9 cellular contexts compared by ENCODE assay signal in genomic region chr14:61177279-61178225, GRCh38.
DNase-seq lines count a peak whose midpoint lies in the region; ATAC-seq, FAIRE-seq and TF ChIP-seq lines count a peak whose summit lies in the region.
"Had no signal": no experiment of that assay in that cellular context is flagged by ENCODE, and none has a peak within 500 bp of the region (broad histone marks: within the 10 kb centered on the region; RNA-seq: fewer than 3 reads in every experiment).

No MANE protein-coding gene starts in this region.

- H3K9me1 ChIP-seq in endothelial cell of umbilical vein (replicated peaks; ENCODE audit: control insufficient read depth, extremely low read depth, insufficient read depth, low read length) = no peaks in the 10 kb centered on the region

- POLR2A ChIA-PET in endothelial cell of umbilical vein (lab: Charles Lee) = interaction anchor here (0.7 kb wide), 1 partner anchor 48 kb away, joined by 4 read pairs; no protein-coding TSS in a partner anchor

- no peak for TF ChIP-seq POLR2A in endothelial cell of umbilical vein (IDR thresholded peaks at IDR 0.05; ENCODE audit: low read depth, low read length)

- peak overlapping the region; percentile 95 for H3K9ac ChIP-seq in endothelial cell of umbilical vein (replicated peaks; ENCODE audit: extremely low read depth, insufficient read depth, low read length)
- H3K9ac ChIP-seq: BLaER1 treated with 17β-estradiol and CSF1 and Interleukin-3, amounts not matched to agents 10 nM and 100 nM had no signal

- peak overlapping the region; percentile 48 for H2AFZ ChIP-seq in endothelial cell of umbilical vein (ENCODE audit: low read depth, low read length)

- BruUV-seq in endothelial cell of umbilical vein (replicated peaks; lab: Mats Ljungman, UMichigan) = no TSS peak

- CTCF ChIA-PET in activated naive CD4-positive, alpha-beta T cell treated with anti-CD3 and anti-CD28 coated beads for 36 hours (lab: Charles Lee) = interaction anchor here (0.6 to 1.3 kb wide), 5 partner anchors 9 to 846 kb away, joined by 3 read pairs; no protein-coding TSS in a partner anchor
- CTCF ChIA-PET in endothelial cell of umbilical vein (lab: Charles Lee) = interaction anchor here (1.3 to 1.4 kb wide), 3 partner anchors 10 to 150 kb away, joined by 3 to 5 read pairs (median 4); no protein-coding TSS in a partner anchor

- H3K9me3 Mint-ChIP-seq in activated naive CD4-positive, alpha-beta T cell treated with anti-CD3 and anti-CD28 coated beads for 36 hours = peaks cover 8% of the 10 kb centered on the region

- H3K9me3 ChIP-seq in RWPE2 (ENCODE audit: severe bottlenecking) (no peaks in the 10 kb centered on the region), endothelial cell of umbilical vein (replicated peaks; ENCODE audit: control insufficient read depth, insufficient read depth, low read length) (no peaks in the 10 kb centered on the region), thoracic aorta (no peaks in the 10 kb centered on the region)

- H3K36me3 ChIP-seq in RWPE2 (ENCODE audit: low read depth) (no peaks in the 10 kb centered on the region), endothelial cell of umbilical vein (ENCODE audit: control insufficient read depth in 2 of 2, extremely low read depth in 1 of 2, insufficient read depth in 2 of 2, low read length in 2 of 2) (no peaks in the 10 kb centered on the region), thoracic aorta (no peaks in the 10 kb centered on the region)
- H3K36me3 ChIP-seq: BLaER1 treated with 17β-estradiol and CSF1 and Interleukin-3, amounts not matched to agents 10 nM and 100 nM had no signal

- H3K27me3 ChIP-seq in RWPE2 (ENCODE audit: insufficient read depth, poor library complexity, severe bottlenecking) = no peaks in the 10 kb centered on the region
- no peaks in the 10 kb centered on the region for H3K27me3 ChIP-seq in endothelial cell of umbilical vein (ENCODE audit: control insufficient read depth in 2 of 2, insufficient read depth in 2 of 2, low read length in 2 of 2)
- no peaks in the 10 kb centered on the region for H3K27me3 ChIP-seq in thoracic aorta (replicated peaks; ENCODE audit: insufficient read depth)
- H3K27me3 ChIP-seq: BLaER1 treated with 17β-estradiol and CSF1 and Interleukin-3, amounts not matched to agents 10 nM and 100 nM had no signal

- H3K4me3 Mint-ChIP-seq in activated naive CD4-positive, alpha-beta T cell treated with anti-CD3 and anti-CD28 coated beads for 36 hours = peak overlapping the region; percentile 41

- FAIRE-seq in endothelial cell of umbilical vein (lab: Jason Lieb, UNC) = no peak

- H3K4me2 ChIP-seq in endothelial cell of umbilical vein (ENCODE audit: insufficient read depth, low read length) = peak overlapping the region; percentile 78
- H3K4me2 ChIP-seq: BLaER1 treated with 17β-estradiol and CSF1 and Interleukin-3, amounts not matched to agents 10 nM and 100 nM had no signal

- peak overlapping the region; percentile 94 for H3K27ac Mint-ChIP-seq in activated naive CD4-positive, alpha-beta T cell treated with anti-CD3 and anti-CD28 coated beads for 36 hours

- no peak for ATAC-seq in RWPE2 (ENCODE audit: low read depth)
- ATAC-seq in thoracic aorta (ENCODE audit: insufficient number of reproducible peaks, low FRiP score, low read depth) = no peak
- no peak for ATAC-seq in HG03520 (IDR thresholded peaks at IDR 0.05; ENCODE audit: unreplicated experiment)
- no peak for ATAC-seq in omental fat pad (ENCODE audit: low FRiP score)

- dilution Hi-C loops in endothelial cell of umbilical vein (cut with MboI; ENCODE audit: extremely low pct_ligation_motif_present, low sequenced_read_pairs) = no loop called here

- no peaks in the 10 kb centered on the region for H4K20me1 ChIP-seq in endothelial cell of umbilical vein (replicated peaks; ENCODE audit: control insufficient read depth, extremely low read depth, insufficient read depth, low read length)
- H4K20me1 ChIP-seq: BLaER1 treated with 17β-estradiol and CSF1 and Interleukin-3, amounts not matched to agents 10 nM and 100 nM had no signal

- H3K4me3 ChIP-seq in RWPE2 (ENCODE audit: severe bottlenecking) (no peak overlapping the region), endothelial cell of umbilical vein (replicated peaks in 1 of 3; ENCODE audit: insufficient read depth in 1 of 3, low read depth in 1 of 3, low read length in 3 of 3) (no peak overlapping the region), thoracic aorta (no peak overlapping the region)
- H3K4me3 ChIP-seq: BLaER1 treated with 17β-estradiol and CSF1 and Interleukin-3, amounts not matched to agents 10 nM and 100 nM had no signal

- TF ChIP-seq CTCF in RWPE2 (IDR thresholded peaks at IDR 0.05; ENCODE audit: poor library complexity, severe bottlenecking) (no peak), endothelial cell of umbilical vein (IDR thresholded peaks at IDR 0.05; ENCODE audit: extremely low read depth in 1 of 2, insufficient read depth in 1 of 2, low read depth in 1 of 2, low read length in 2 of 2) (no peak), thoracic aorta (IDR thresholded peaks at IDR 0.05) (no peak), omental fat pad (IDR thresholded peaks at IDR 0.05) (no peak)

- H3K27ac ChIP-seq in RWPE2 (ENCODE audit: poor library complexity, severe bottlenecking) = peak overlapping the region; percentile 96
- peak overlapping the region; percentile 99 for H3K27ac ChIP-seq in endothelial cell of umbilical vein (ENCODE audit: insufficient read depth, low read depth, low read length)
- H3K27ac ChIP-seq in thoracic aorta = peak overlapping the region; percentile 62 to 84
- H3K27ac ChIP-seq: BLaER1 treated with 17β-estradiol and CSF1 and Interleukin-3, amounts not matched to agents 10 nM and 100 nM had no signal

- peaks cover 50% of the 10 kb centered on the region for H3K4me1 Mint-ChIP-seq in activated naive CD4-positive, alpha-beta T cell treated with anti-CD3 and anti-CD28 coated beads for 36 hours (ENCODE audit: low read depth)

- H3K4me1 ChIP-seq in RWPE2 (ENCODE audit: insufficient read depth, poor library complexity, severe bottlenecking) (peaks cover 34% of the 10 kb centered on the region), endothelial cell of umbilical vein (ENCODE audit: control insufficient read depth, extremely low read depth, insufficient read depth, low read length) (peaks cover 31% of the 10 kb centered on the region), thoracic aorta (ENCODE audit: control insufficient read depth in 1 of 2, low read depth in 2 of 2) (peaks cover 18 to 26% of the 10 kb centered on the region in 2 donors)
- H3K4me1 ChIP-seq: BLaER1 treated with 17β-estradiol and CSF1 and Interleukin-3, amounts not matched to agents 10 nM and 100 nM had no signal

- intact Hi-C loops in activated naive CD4-positive, alpha-beta T cell treated with anti-CD3 and anti-CD28 coated beads for 36 hours (cut with micrococcal nuclease) = loop anchor here (1.0 to 5.0 kb wide), 16 partner anchors 12 to 980 kb away; partner anchors contain the start of genes PPM1A, SIX4, SLC38A6 and TRMT5
- intact Hi-C loops in endothelial cell of umbilical vein (cut with micrococcal nuclease) = loop anchor here (1.0 to 2.0 kb wide), 8 partner anchors 29 to 553 kb away; partner anchors contain the start of genes SIX1, SLC38A6 and TRMT5

- no peaks in the 10 kb centered on the region for H3K79me2 ChIP-seq in endothelial cell of umbilical vein (ENCODE audit: control insufficient read depth, insufficient read depth, low read length)

- peaks cover 6% of the 10 kb centered on the region for H3K27me3 Mint-ChIP-seq in activated naive CD4-positive, alpha-beta T cell treated with anti-CD3 and anti-CD28 coated beads for 36 hours (ENCODE audit: low read depth)

- no peaks in the 10 kb centered on the region for H3K36me3 Mint-ChIP-seq in activated naive CD4-positive, alpha-beta T cell treated with anti-CD3 and anti-CD28 coated beads for 36 hours (ENCODE audit: low read depth)

- DNase-seq in activated naive CD4-positive, alpha-beta T cell treated with anti-CD3 and anti-CD28 coated beads for 36 hours = peak; percentile 50
- no peak for DNase-seq in activated naive CD4-positive, alpha-beta T cell treated with anti-CD3 and anti-CD28 coated beads, Interleukin-2, amount 50 U/mL, for 16 hours
- DNase-seq in RWPE2 (ENCODE audit: low spot score) (no peak), endothelial cell of umbilical vein (ENCODE audit: low read depth, low spot score) (no peak), thoracic aorta (ENCODE audit: low spot score) (no peak), omental fat pad (ENCODE audit: low spot score) (no peak), dermis blood vessel endothelial cell (no peak)

TF ChIP-seq in endothelial cell of umbilical vein, 7 proteins besides CTCF, POLR2A, EP300 and RAD21:
- no peak for TF ChIP-seq MAX (IDR thresholded peaks at IDR 0.05; ENCODE audit: insufficient read depth, insufficient read length)
- no peak for TF ChIP-seq MYC (IDR thresholded peaks at IDR 0.05; ENCODE audit: low read depth, low read length)
- no peak for TF ChIP-seq POLR2AphosphoS5 (IDR thresholded peaks at IDR 0.05; ENCODE audit: insufficient read depth, low read depth, low read length)
- no peak for TF ChIP-seq EZH2 (IDR thresholded peaks at IDR 0.05; ENCODE audit: borderline replicate concordance, low read depth, low read length, severe bottlenecking)
- no peak for TF ChIP-seq FOS (IDR thresholded peaks at IDR 0.05; ENCODE audit: borderline replicate concordance, insufficient read depth, low read length)
- TF ChIP-seq JUN (IDR thresholded peaks at IDR 0.05; ENCODE audit: borderline replicate concordance, insufficient read depth, insufficient read length, low read depth) = no peak
- no peak for TF ChIP-seq GATA2 (IDR thresholded peaks at IDR 0.05; ENCODE audit: insufficient read depth, insufficient read length, low read depth, low read length)
